8 cellular contexts compared by ENCODE assay signal in genomic region chr9:129174724-129175514, GRCh38. TPM values are rescaled to one million over a fixed set of nuclear protein-coding genes. Genes with fewer than 3 reads are reported as not detected.
DNase-seq lines count a peak whose midpoint lies in the region; TF ChIP-seq lines count a peak whose summit lies in the region.

No MANE protein-coding gene starts in this region.

- peak; percentile 11 for TF ChIP-seq CTCF in epithelial cell of proximal tubule (conservative IDR thresholded peaks at IDR 0.05; ENCODE audit: low read depth, low read length)

- H3K27ac ChIP-seq in substantia nigra (ENCODE audit: low read depth, low read length, poor library complexity, severe bottlenecking): peak overlapping the region; percentile 89

- H3K4me3 ChIP-seq in epithelial cell of proximal tubule (ENCODE audit: low read depth, low read length): peak overlapping the region; percentile 92

- peak; percentile 61 for DNase-seq in NCI-H82 (lab: John Stamatoyannopoulos, UW)
- DNase-seq in NCI-H82 treated with DMSO at 0.1 percent for 48 hours (lab: John Stamatoyannopoulos, UW; ENCODE audit: unreplicated experiment): no peak
- peak; percentile 24 for DNase-seq in NCI-H1105 (lab: John Stamatoyannopoulos, UW)
- peak; percentile 72 for DNase-seq in activated CD8-positive, alpha-beta memory T cell treated with anti-CD3 and anti-CD28 coated beads for 24 hours
- no peak for DNase-seq in epithelial cell of proximal tubule (ENCODE audit: low read depth)
- peak; percentile 50 for DNase-seq in midbrain (lab: John Stamatoyannopoulos, UW)
- peak in 39 of 49 donors; percentile 14 to 81 (median 55) for DNase-seq in substantia nigra (lab: John Stamatoyannopoulos, UW)
- no peak for DNase-seq in NCI-H1436 (lab: John Stamatoyannopoulos, UW)

RNA-seq across cellular contexts. Expression of gene IER5L, which starts 3.1 kb away (rescaled TPM):
- total RNA-seq in epithelial cell of proximal tubule: 43.2 and 50.8 TPM in 2 replicates

Comparison
In these comparisons a context has a peak if more than half of its experiments do, and no peak if none do; other contexts are left out.
1. DNase-seq: peak in NCI-H82 (single experiment), NCI-H1105 (single experiment), activated CD8-positive, alpha-beta memory T cell treated with anti-CD3 and anti-CD28 coated beads for 24 hours (single experiment), midbrain (single experiment) and substantia nigra (39 of 49); none in NCI-H82 treated with DMSO at 0.1 percent for 48 hours (single experiment), epithelial cell of proximal tubule (single experiment) and NCI-H1436 (single experiment).